8 cellular contexts compared by ENCODE assay signal in genomic region chr14:21525995-21526671, GRCh38. TPM values are rescaled to one million over a fixed set of nuclear protein-coding genes. Genes with fewer than 3 reads are reported as not detected.
A peak's percentile ranks its signal among the peaks of the same experiment; 100 is the strongest.
DNase-seq lines count a peak whose midpoint lies in the region; ATAC-seq and TF ChIP-seq lines count a peak whose summit lies in the region.

TSS of gene SALL2 (minus strand) at chr14:21526346. CDS start at chr14:21526127, 219 bp downstream.

- in situ Hi-C loops in astrocyte of the cerebellum (cut with HindIII; ENCODE audit: low sequenced_read_pairs), result no loop called here

- no peaks in the 10 kb centered on the region for H3K9me3 Mint-ChIP-seq in T-helper 1 cell treated with Interleukin-12 subunit alpha and Interleukin-12 subunit beta and Interleukin-4 antibody, amounts not matched to agents 30 μg/mL and 1 μg/mL, for 36 hours

- TF ChIP-seq POLR2A in vagina (IDR thresholded peaks at IDR 0.05), result no peak

- TF ChIP-seq CTCF in astrocyte of the cerebellum (IDR thresholded peaks at IDR 0.05; ENCODE audit: low read depth, low read length, missing control alignments), result no peak
- no peak for TF ChIP-seq CTCF in vagina (IDR thresholded peaks at IDR 0.05)

- DNase-seq in ELR (ENCODE audit: low read depth) (peak; percentile 58), M059J (ENCODE audit: low read depth) (peak; percentile 36), astrocyte of the cerebellum (ENCODE audit: low read depth) (peak; percentile 33), hippocampal formation (lab: John Stamatoyannopoulos, UW) (peak; percentile 78 to 82), renal cortical epithelial cell (ENCODE audit: low read depth) (peak; percentile 69), vagina (ENCODE audit: extremely low spot score in 2 of 2) (no peak)

- H3K27me3 ChIP-seq in vagina, result no peaks in the 10 kb centered on the region

- H3K4me1 Mint-ChIP-seq in T-helper 1 cell treated with Interleukin-12 subunit alpha and Interleukin-12 subunit beta and Interleukin-4 antibody, amounts not matched to agents 30 μg/mL and 1 μg/mL, for 36 hours (ENCODE audit: low read depth), result peaks cover 9% of the 10 kb centered on the region

- no peaks in the 10 kb centered on the region for H3K36me3 ChIP-seq in vagina

- no peak for ATAC-seq in GM19467 (IDR thresholded peaks at IDR 0.05; ENCODE audit: unreplicated experiment)

- intact Hi-C loops in vagina (cut with DNase I), result no loop called here

- H3K27me3 Mint-ChIP-seq in T-helper 1 cell treated with Interleukin-12 subunit alpha and Interleukin-12 subunit beta and Interleukin-4 antibody, amounts not matched to agents 30 μg/mL and 1 μg/mL, for 36 hours (ENCODE audit: low read depth), result no peaks in the 10 kb centered on the region

- H3K4me3 ChIP-seq in astrocyte of the cerebellum (ENCODE audit: low read depth, low read length), result peak within 1 kb of the TSS; percentile 73
- H3K4me3 ChIP-seq in vagina, result peak within 1 kb of the TSS; percentile 79 to 90

- peak within 1 kb of the TSS; percentile 22 for H3K27ac Mint-ChIP-seq in T-helper 1 cell treated with Interleukin-12 subunit alpha and Interleukin-12 subunit beta and Interleukin-4 antibody, amounts not matched to agents 30 μg/mL and 1 μg/mL, for 36 hours

- no peaks in the 10 kb centered on the region for H3K36me3 Mint-ChIP-seq in T-helper 1 cell treated with Interleukin-12 subunit alpha and Interleukin-12 subunit beta and Interleukin-4 antibody, amounts not matched to agents 30 μg/mL and 1 μg/mL, for 36 hours (ENCODE audit: low read depth)

- peak within 1 kb of the TSS; percentile 84 for H3K27ac ChIP-seq in vagina

- peaks cover 6% of the 10 kb centered on the region for H3K4me1 ChIP-seq in vagina

- peak within 1 kb of the TSS; percentile 87 for H3K4me3 Mint-ChIP-seq in T-helper 1 cell treated with Interleukin-12 subunit alpha and Interleukin-12 subunit beta and Interleukin-4 antibody, amounts not matched to agents 30 μg/mL and 1 μg/mL, for 36 hours

- H3K9me3 ChIP-seq in vagina, result no peaks in the 10 kb centered on the region

RNA-seq across cellular contexts. Expression of gene SALL2, which starts in this region (rescaled TPM):
- total RNA-seq in M059J (2014; rRNA removed; shearing (Covaris generic)), result 1.1 and 2.3 TPM in 2 replicates
- total RNA-seq in renal cortical epithelial cell (1.7 and 15.9 TPM in 2 replicates), vagina (9.8 TPM)

Comparison
In these comparisons a context has a peak if more than half of its experiments do, and no peak if none do; other contexts are left out.
1. DNase-seq: peak in ELR (single experiment), M059J (single experiment), astrocyte of the cerebellum (single experiment), hippocampal formation (2 of 2) and renal cortical epithelial cell (single experiment); none in vagina (0 of 2).